Comparison of ENCODE assay signal across 21 cellular contexts in genomic region chr21:40765771-40766170, GRCh38.
A peak's percentile ranks its signal among the peaks of the same experiment; 100 is the strongest.
DNase-seq lines count a peak whose midpoint lies in the region; ATAC-seq and TF ChIP-seq lines count a peak whose summit lies in the region.
"Had no signal": no experiment of that assay in that cellular context is flagged by ENCODE, and none has a peak within 500 bp of the region (broad histone marks: within the 10 kb centered on the region; RNA-seq: fewer than 3 reads in every experiment).

No MANE protein-coding gene starts in this region.

- H3K27me3 Mint-ChIP-seq in nephron progenitor cell (ENCODE audit: low read depth, poor library complexity): peaks cover 11% of the 10 kb centered on the region
- H3K27me3 Mint-ChIP-seq: activated CD4-positive, alpha-beta memory T cell treated with anti-CD3 and anti-CD28 coated beads, Interleukin-2, amount 10 ng/mL, durations not matched to agents 7 days and 5 days; activated naive CD4-positive, alpha-beta T cell treated with anti-CD3 and anti-CD28 coated beads, Interleukin-2, amount 50 U/mL, for 24 hours; activated T-helper 17 cell treated with anti-CD3 and anti-CD28 coated beads, Interleukin-2, amount 50 U/mL, for 72 hours had no signal

- no peak for TF ChIP-seq CTCF in nephron progenitor cell (IDR thresholded peaks at IDR 0.05)

- ATAC-seq in HG03025 (IDR thresholded peaks at IDR 0.05; ENCODE audit: low FRiP score, unreplicated experiment): no peak
- no peak for ATAC-seq in HG02938 (IDR thresholded peaks at IDR 0.05; ENCODE audit: unreplicated experiment)
- ATAC-seq: activated CD4-positive, CD25-positive, alpha-beta regulatory T cell treated with anti-CD3 and anti-CD28 coated beads, Interleukin-2, amount 50 U/mL, for 24 hours; activated T-helper 17 cell treated with anti-CD3 and anti-CD28 coated beads, Interleukin-2, amount 50 U/mL, for 72 hours; K562; left ventricle myocardium superior had no signal

- DNase-seq in DMS79 treated with DMSO at 0.1 percent for 48 hours (lab: John Stamatoyannopoulos, UW): peak; percentile 77
- DNase-seq in NCI-H1436 treated with DMSO at 0.1 percent for 48 hours (lab: John Stamatoyannopoulos, UW): peak; percentile 89
- DNase-seq in NCI-H524 treated with DMSO at 0.1 percent for 48 hours (lab: John Stamatoyannopoulos, UW): peak; percentile 72
- DNase-seq in nephron progenitor cell: peak; percentile 27
- no peak for DNase-seq in cerebellum (ENCODE audit: low spot score)
- DNase-seq: ACHN; activated CD4-positive, alpha-beta memory T cell treated with anti-CD3 and anti-CD28 coated beads, Interleukin-2, amount 10 ng/mL, durations not matched to agents 7 days and 5 days; activated CD8-positive, alpha-beta memory T cell treated with anti-CD3 and anti-CD28 coated beads, Interleukin-2, amount 50 U/mL, for 48 hours; DND-41; islet precursor cell; left ventricle myocardium superior; NCI-H2029; NCI-H510A; stimulated activated CD4-positive, alpha-beta T cell treated with anti-CD3 and anti-CD28 coated beads, Interleukin-2, amount 100 ng/mL, for 24 hours; transverse colon had no signal

- no peak overlapping the region for H3K27ac Mint-ChIP-seq in nephron progenitor cell
- H3K27ac Mint-ChIP-seq: activated CD4-positive, alpha-beta memory T cell treated with anti-CD3 and anti-CD28 coated beads, Interleukin-2, amount 10 ng/mL, durations not matched to agents 7 days and 5 days; activated naive CD4-positive, alpha-beta T cell treated with anti-CD3 and anti-CD28 coated beads, Interleukin-2, amount 50 U/mL, for 24 hours; activated T-helper 17 cell treated with anti-CD3 and anti-CD28 coated beads, Interleukin-2, amount 50 U/mL, for 72 hours had no signal

- peaks cover 6% of the 10 kb centered on the region for H3K36me3 Mint-ChIP-seq in nephron progenitor cell (ENCODE audit: low read depth)
- H3K36me3 Mint-ChIP-seq: activated naive CD4-positive, alpha-beta T cell treated with anti-CD3 and anti-CD28 coated beads, Interleukin-2, amount 50 U/mL, for 24 hours had no signal

- peaks cover 38% of the 10 kb centered on the region for H3K4me1 Mint-ChIP-seq in nephron progenitor cell
- H3K4me1 Mint-ChIP-seq: activated CD4-positive, alpha-beta memory T cell treated with anti-CD3 and anti-CD28 coated beads, Interleukin-2, amount 10 ng/mL, durations not matched to agents 7 days and 5 days; activated naive CD4-positive, alpha-beta T cell treated with anti-CD3 and anti-CD28 coated beads, Interleukin-2, amount 50 U/mL, for 24 hours had no signal

- peaks cover 21% of the 10 kb centered on the region for H3K9me3 Mint-ChIP-seq in nephron progenitor cell
- H3K9me3 Mint-ChIP-seq: activated naive CD4-positive, alpha-beta T cell treated with anti-CD3 and anti-CD28 coated beads, Interleukin-2, amount 50 U/mL, for 24 hours; activated T-helper 17 cell treated with anti-CD3 and anti-CD28 coated beads, Interleukin-2, amount 50 U/mL, for 72 hours had no signal

- peak overlapping the region; percentile 19 for H3K4me3 Mint-ChIP-seq in nephron progenitor cell
- H3K4me3 Mint-ChIP-seq: activated CD4-positive, alpha-beta memory T cell treated with anti-CD3 and anti-CD28 coated beads, Interleukin-2, amount 10 ng/mL, durations not matched to agents 7 days and 5 days; activated naive CD4-positive, alpha-beta T cell treated with anti-CD3 and anti-CD28 coated beads, Interleukin-2, amount 50 U/mL, for 24 hours; activated T-helper 17 cell treated with anti-CD3 and anti-CD28 coated beads, Interleukin-2, amount 50 U/mL, for 72 hours had no signal
